8 cellular contexts compared by ENCODE assay signal in the genomic region with DNA sequence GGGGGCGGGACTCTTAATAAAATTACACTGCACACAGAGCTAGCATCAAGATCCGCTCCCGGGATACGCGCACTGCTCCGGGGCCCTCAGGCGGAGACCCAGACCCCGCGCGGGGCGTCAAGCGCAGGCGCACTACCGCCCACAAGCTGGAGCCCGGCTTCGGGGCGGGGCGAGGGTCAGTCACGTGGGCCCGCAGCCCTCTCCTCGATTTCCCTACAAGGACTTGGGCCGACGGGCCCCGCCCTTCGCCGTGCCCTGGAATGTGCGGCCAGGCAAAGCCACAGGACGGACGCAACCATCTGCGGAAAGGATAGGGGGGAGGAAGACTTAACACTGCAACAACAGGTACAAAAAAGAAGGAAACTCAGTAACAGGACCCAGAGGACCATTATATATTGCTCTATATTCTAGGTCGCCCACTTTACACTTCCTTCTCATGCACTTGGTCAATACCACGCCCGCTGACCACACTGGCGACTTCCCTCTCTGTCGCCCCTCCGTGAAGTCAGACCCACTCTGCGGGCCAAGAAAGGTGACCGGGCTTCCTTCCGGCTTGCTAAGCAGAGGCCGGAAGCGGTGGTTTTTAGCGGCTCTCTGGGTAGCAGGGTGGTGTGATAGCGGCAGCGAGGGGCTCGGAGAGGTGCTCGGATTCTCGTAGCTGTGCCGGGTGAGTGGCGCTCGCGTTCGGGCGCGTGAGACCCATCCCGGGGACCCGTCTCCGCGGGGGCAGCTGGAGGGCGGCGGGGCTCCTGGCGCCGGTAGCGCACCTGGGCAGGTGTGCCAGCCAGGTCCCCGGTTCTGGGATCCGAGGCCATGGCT. TPM values are rescaled to one million over a fixed set of nuclear protein-coding genes. Genes with fewer than 3 reads are reported as not detected.
A peak's percentile ranks its signal among the peaks of the same experiment; 100 is the strongest.
DNase-seq lines count a peak whose midpoint lies in the region; TF ChIP-seq lines count a peak whose summit lies in the region.

A gene (plus strand): TSS at position 559 of the 819 bp plus-strand sequence. CDS start 5,447 bp downstream, outside the sequence.

- CTCF ChIA-PET in activated CD8-positive, alpha-beta memory T cell treated with anti-CD3 and anti-CD28 coated beads for 36 hours (lab: Charles Lee) = interaction anchor here (0.6 to 2.1 kb wide), 8 partner anchors 14 to 249 kb away, joined by 3 to 8 read pairs (median 4); a partner anchor contains a TSS

- DNase-seq in CMK (ENCODE audit: low read depth) (peak; percentile 91), GM20000 (ENCODE audit: low spot score) (peak; percentile 93), HT-29 (ENCODE audit: low spot score) (peak; percentile 100), NOMO-1 (lab: John Stamatoyannopoulos, UW; ENCODE audit: unreplicated experiment in 2 of 2) (peak; percentile 97 to 98), lung microvascular endothelial cell (ENCODE audit: low read depth in 2 of 2) (peak; percentile 98 to 99)
- DNase-seq in effector CD8-positive, alpha-beta T cell (lab: John Stamatoyannopoulos, UW) = peak; percentile 87
- peak; percentile 94 to 96 (median 96) for DNase-seq in stimulated activated CD4-positive, alpha-beta T cell treated with anti-CD3 and anti-CD28 coated beads, TNF-alpha, amount 100 ng/mL, for 48 hours (ENCODE audit: low read depth in 3 of 3)

- no peak for TF ChIP-seq CTCF in GM20000 (IDR thresholded peaks at IDR 0.05; ENCODE audit: extremely low read depth, missing control alignments)

- POLR2A ChIA-PET in activated CD8-positive, alpha-beta memory T cell treated with anti-CD3 and anti-CD28 coated beads for 36 hours (lab: Charles Lee) = interaction anchor here (0.8 to 1.6 kb wide), 10 partner anchors 14 to 591 kb away, joined by 3 to 5 read pairs (median 4); no protein-coding TSS in a partner anchor

RNA-seq across cellular contexts. Expression of the gene that starts here (rescaled TPM):
- total RNA-seq in HT-29 (2014; rRNA removed; shearing (Covaris generic)) = 559 and 564 TPM in 2 replicates
- total RNA-seq in activated CD8-positive, alpha-beta memory T cell treated with anti-CD3 and anti-CD28 coated beads for 36 hours = 100 to 1,000 TPM; 351 to 355 TPM
- total RNA-seq in lung microvascular endothelial cell = 943 and 1,280 TPM in 2 replicates

Comparison
In these comparisons a context has a peak if more than half of its experiments do, and no peak if none do; other contexts are left out.
1. Peak in every context shown above with its lines: DNase-seq.